Comparison of ENCODE assay signal across 21 cellular contexts in genomic region chr6:169829786-169830185, GRCh38.
DNase-seq lines count a peak whose midpoint lies in the region; ATAC-seq, FAIRE-seq and TF ChIP-seq lines count a peak whose summit lies in the region.
"Had no signal": no experiment of that assay in that cellular context is flagged by ENCODE, and none has a peak within 500 bp of the region (broad histone marks: within the 10 kb centered on the region; RNA-seq: fewer than 3 reads in every experiment).

No MANE protein-coding gene starts in this region.

- H3K18ac ChIP-seq in H9 (ENCODE audit: insufficient read length, low read depth, low read length) = no peak overlapping the region
- no peak overlapping the region for H3K18ac ChIP-seq in H1 (ENCODE audit: extremely low read depth, low read length)

- H3K27ac Mint-ChIP-seq in H9 = no peak overlapping the region
- no peak overlapping the region for H3K27ac Mint-ChIP-seq in activated T-helper 1 cell treated with anti-CD3 and anti-CD28 coated beads, Interleukin-12 subunit alpha, Interleukin-12 subunit beta, Interleukin-2, Interleukin-4 antibody, amounts not matched to agents 30 ng/mL and 10 ng/mL and 1 ng/mL, durations not matched to agents 14 hours and 24 hours and 36 hours
- H3K27ac Mint-ChIP-seq: CD4-positive, CD25-positive, alpha-beta regulatory T cell had no signal

- H3K4me3 Mint-ChIP-seq in H9 = no peak overlapping the region; a peak in 1 of 5 replicates
- H3K4me3 Mint-ChIP-seq in activated T-helper 1 cell treated with anti-CD3 and anti-CD28 coated beads, Interleukin-12 subunit alpha, Interleukin-12 subunit beta, Interleukin-2, Interleukin-4 antibody, amounts not matched to agents 30 ng/mL and 10 ng/mL and 1 ng/mL, durations not matched to agents 14 hours and 24 hours and 36 hours = no peak overlapping the region
- H3K4me3 Mint-ChIP-seq: CD4-positive, CD25-positive, alpha-beta regulatory T cell had no signal

- peaks cover 4 to 22% (median 13%) of the 10 kb centered on the region in 3 experiments; a peak in 6 of 7 replicates for H3K36me3 Mint-ChIP-seq in H9 (ENCODE audit: insufficient read depth in 1 of 3, low read depth in 3 of 3)
- H3K36me3 Mint-ChIP-seq in activated T-helper 1 cell treated with anti-CD3 and anti-CD28 coated beads, Interleukin-12 subunit alpha, Interleukin-12 subunit beta, Interleukin-2, Interleukin-4 antibody, amounts not matched to agents 30 ng/mL and 10 ng/mL and 1 ng/mL, durations not matched to agents 14 hours and 24 hours and 36 hours (ENCODE audit: low read depth) = no peaks in the 10 kb centered on the region
- H3K36me3 Mint-ChIP-seq: CD4-positive, CD25-positive, alpha-beta regulatory T cell had no signal

- POLR2A ChIA-PET in H1 (lab: Charles Lee; ENCODE audit: partially characterized antibody) = no interaction called here

- H2AFZ ChIP-seq in H9 (ENCODE audit: low read length) (no peak overlapping the region), H1 (ENCODE audit: low read length) (no peak overlapping the region)

- H3K23me2 ChIP-seq in H9 (ENCODE audit: insufficient read length, low read depth, low read length, poor library complexity, severe bottlenecking) = no peaks in the 10 kb centered on the region
- no peaks in the 10 kb centered on the region for H3K23me2 ChIP-seq in H1 (ENCODE audit: low read depth, low read length)

- intact Hi-C loops in posterior vena cava (cut with DNase I) = no loop called here
- intact Hi-C loops in activated T-helper 1 cell treated with anti-CD3 and anti-CD28 coated beads, Interleukin-12 subunit alpha, Interleukin-12 subunit beta, Interleukin-2, Interleukin-4 antibody, amounts not matched to agents 30 ng/mL and 10 ng/mL and 1 ng/mL, durations not matched to agents 14 hours and 24 hours and 36 hours (cut with micrococcal nuclease) = no loop called here

- H2BK120ac ChIP-seq in H9 (ENCODE audit: low read depth, low read length, poor library complexity, severe bottlenecking) (no peak overlapping the region), H1 (replicated peaks; ENCODE audit: low read depth, low read length) (no peak overlapping the region)

- CTCF ChIA-PET in H1 (lab: Charles Lee; ENCODE audit: partially characterized antibody) = interaction anchor here (0.7 to 6.5 kb wide), 7 partner anchors 17 to 97 kb away, joined by 3 to 85 read pairs (median 5); no protein-coding TSS in a partner anchor

- no peaks in the 10 kb centered on the region for H3K36me3 ChIP-seq in H1 (ENCODE audit: control insufficient read depth in 2 of 4, insufficient read depth in 4 of 4, low read length in 3 of 4)

- DNase-seq in 8988T = peak; percentile 3
- peak; percentile 27 for DNase-seq in H9
- DNase-seq in H1 (ENCODE audit: low read depth in 1 of 2, low spot score in 2 of 2) = peak in 1 of 2 experiments; percentile 41
- DNase-seq in posterior vena cava (ENCODE audit: low spot score) = peak; percentile 36
- DNase-seq in activated T-helper 1 cell treated with anti-CD3 and anti-CD28 coated beads, Interleukin-12 subunit alpha, Interleukin-12 subunit beta, Interleukin-2, Interleukin-4 antibody, amounts not matched to agents 30 ng/mL and 10 ng/mL and 1 ng/mL, durations not matched to agents 14 hours and 24 hours and 36 hours (ENCODE audit: low spot score) = no peak
- DNase-seq in GDM1 (lab: John Stamatoyannopoulos, UW) = no peak
- DNase-seq: ACHN; CD4-positive, CD25-positive, alpha-beta regulatory T cell; DND-41; GF-D8; NCI-H1048; NCI-H1436 treated with DMSO at 0.1 percent for 48 hours; NCI-H2227 treated with DMSO at 0.1 percent for 48 hours; NCI-H524 treated with DMSO at 0.1 percent for 48 hours; SIG-M5 had no signal

- H2BK12ac ChIP-seq in H9 (ENCODE audit: insufficient read length, low read depth, low read length) (no peak overlapping the region), H1 (ENCODE audit: low read depth, low read length) (0 out of 2 replicates have a peak overlapping the region, but pooled peaks have one; percentile 17)

- H4K5ac ChIP-seq in H9 (ENCODE audit: insufficient read length, low read depth, low read length) (no peak overlapping the region), H1 (ENCODE audit: insufficient read length, low read depth, low read length) (no peak overlapping the region)

- peaks cover 2% of the 10 kb centered on the region; the same call in 1 of the 2 replicates for H3K27me3 ChIP-seq in H9 (ENCODE audit: insufficient read depth, low read length)
- H3K27me3 ChIP-seq in H1 (replicated peaks in 1 of 4; ENCODE audit: control insufficient read depth in 3 of 4, extremely low read depth in 1 of 4, insufficient read depth in 3 of 4, low read length in 3 of 4) = peaks cover 0 to 6% (median 0%) of the 10 kb centered on the region in 4 experiments; a peak in 2 of 7 replicates

- H3K4me1 ChIP-seq in H9 (ENCODE audit: insufficient read depth, low read length) (peaks cover 7% of the 10 kb centered on the region; the same call in 1 of the 2 replicates), H1 (replicated peaks in 1 of 4; ENCODE audit: control insufficient read depth in 3 of 4, insufficient read depth in 4 of 4, low read length in 3 of 4) (peaks cover 0 to 17% (median 4%) of the 10 kb centered on the region in 4 experiments; a peak in 6 of 7 replicates)

- no peaks in the 10 kb centered on the region for H3K79me1 ChIP-seq in H9 (ENCODE audit: insufficient read depth, low read depth, low read length, poor library complexity, severe bottlenecking)
- no peaks in the 10 kb centered on the region for H3K79me1 ChIP-seq in H1 (ENCODE audit: low read depth, low read length)

- H2BK20ac ChIP-seq in H9 (ENCODE audit: low read depth, low read length, poor library complexity, severe bottlenecking) = no peak overlapping the region
- peak overlapping the region; percentile 61; the same call in 1 of the 2 replicates for H2BK20ac ChIP-seq in H1 (ENCODE audit: low read length)

- no peak overlapping the region for H4K91ac ChIP-seq in H9 (ENCODE audit: insufficient read length, low read depth, low read length)
- H4K91ac ChIP-seq in H1 (replicated peaks; ENCODE audit: insufficient read length, low read length) = peak overlapping the region; percentile 29

- no peak overlapping the region for H3K9ac ChIP-seq in H9 (ENCODE audit: extremely low read depth, insufficient read length, low read length)
- H3K9ac ChIP-seq in H1 (replicated peaks in 1 of 4; ENCODE audit: extremely low read depth in 1 of 4, low read depth in 3 of 4, low read length in 3 of 4) = no peak overlapping the region

- no peak for TF ChIP-seq RAD21 in H1 (IDR thresholded peaks at IDR 0.05 in 1 of 2, conservative IDR thresholded peaks at IDR 0.05 in 1 of 2; ENCODE audit: low read depth in 2 of 2, low read length in 2 of 2)

- H3T11ph ChIP-seq in H9 (ENCODE audit: low read length) = no peak overlapping the region

- no peak for TF ChIP-seq POLR2A in H1 (IDR thresholded peaks at IDR 0.05; ENCODE audit: control extremely low read depth in 1 of 2, low read depth in 2 of 2, low read length in 2 of 2)

- H3K27me3 Mint-ChIP-seq in H9 (ENCODE audit: low read depth) = peaks cover 33% of the 10 kb centered on the region
- H3K27me3 Mint-ChIP-seq in activated T-helper 1 cell treated with anti-CD3 and anti-CD28 coated beads, Interleukin-12 subunit alpha, Interleukin-12 subunit beta, Interleukin-2, Interleukin-4 antibody, amounts not matched to agents 30 ng/mL and 10 ng/mL and 1 ng/mL, durations not matched to agents 14 hours and 24 hours and 36 hours (ENCODE audit: insufficient read depth) = no peaks in the 10 kb centered on the region

- no peak for TF ChIP-seq CTCF in H9 (conservative IDR thresholded peaks at IDR 0.05)
- no peak for TF ChIP-seq CTCF in H1 (IDR thresholded peaks at IDR 0.05; ENCODE audit: control extremely low read depth in 1 of 3, insufficient read depth in 1 of 3, low read depth in 1 of 3, low read length in 3 of 3)

- H3K9me3 ChIP-seq in H9 (ENCODE audit: control insufficient read depth, low read depth, low read length) (no peaks in the 10 kb centered on the region), H1 (ENCODE audit: insufficient read depth in 2 of 2, low read depth in 1 of 2, low read length in 1 of 2) (peaks cover 11 to 13% of the 10 kb centered on the region in 2 experiments; a peak in 3 of 4 replicates)

- ATAC-seq in GM18858 (IDR thresholded peaks at IDR 0.05; ENCODE audit: unreplicated experiment) (no peak), HG03025 (IDR thresholded peaks at IDR 0.05; ENCODE audit: low FRiP score, unreplicated experiment) (no peak)
- ATAC-seq: HCT116, Panc1 had no signal

- H2AK5ac ChIP-seq in H9 (ENCODE audit: insufficient read length, low read length) (no peak overlapping the region), H1 (ENCODE audit: low read depth, low read length) (no peak overlapping the region)

- FAIRE-seq in H1 (lab: Jason Lieb, UNC) = no peak
- FAIRE-seq: GM12891, GM18507 had no signal

- WGBS in H9 (ENCODE audit: extremely low coverage, insufficient read length, low lambda C conversion rate) = no CpG with 5 or more reads among the region's 4 CpGs
- WGBS in H1 (ENCODE audit: extremely low coverage in 1 of 2, insufficient coverage in 1 of 2, insufficient read length in 1 of 2, insufficient replicate concordance in 2 of 2, low coverage in 1 of 2, low lambda C conversion rate in 2 of 2, missing lambda C conversion rate in 1 of 2), 2 experiments = 76% methylated on average over 4 of the region's 4 CpGs; no CpG with 5 or more reads in 1 of the 2 experiments

- peaks cover 18 to 19% of the 10 kb centered on the region in 2 experiments for H3K9me3 Mint-ChIP-seq in H9
- H3K9me3 Mint-ChIP-seq in activated T-helper 1 cell treated with anti-CD3 and anti-CD28 coated beads, Interleukin-12 subunit alpha, Interleukin-12 subunit beta, Interleukin-2, Interleukin-4 antibody, amounts not matched to agents 30 ng/mL and 10 ng/mL and 1 ng/mL, durations not matched to agents 14 hours and 24 hours and 36 hours = no peaks in the 10 kb centered on the region

- H3K4me1 Mint-ChIP-seq in H9 = peaks cover 51 to 58% of the 10 kb centered on the region in 2 experiments
- H3K4me1 Mint-ChIP-seq in activated T-helper 1 cell treated with anti-CD3 and anti-CD28 coated beads, Interleukin-12 subunit alpha, Interleukin-12 subunit beta, Interleukin-2, Interleukin-4 antibody, amounts not matched to agents 30 ng/mL and 10 ng/mL and 1 ng/mL, durations not matched to agents 14 hours and 24 hours and 36 hours (ENCODE audit: low read depth) = peaks cover 5% of the 10 kb centered on the region

- H4K20me1 ChIP-seq in H9 (ENCODE audit: control insufficient read depth, insufficient read depth, insufficient read length) (no peaks in the 10 kb centered on the region), H1 (replicated peaks in 1 of 2; ENCODE audit: control insufficient read depth in 1 of 2, insufficient read depth in 2 of 2, low read length in 2 of 2) (no peaks in the 10 kb centered on the region)

- H3K27ac ChIP-seq in H9 (ENCODE audit: insufficient read length, low read depth, low read length) (no peak overlapping the region), H1 (ENCODE audit: low read depth, low read length) (no peak overlapping the region)

- no peak overlapping the region for H3K4me2 ChIP-seq in H9 (ENCODE audit: insufficient read depth, insufficient read length, low read length)
- H3K4me2 ChIP-seq in H1 (ENCODE audit: insufficient read depth in 1 of 2, low read depth in 2 of 2, low read length in 2 of 2) = no peak overlapping the region

- H2BK15ac ChIP-seq in H9 (ENCODE audit: low read depth, low read length) (no peak overlapping the region), H1 (ENCODE audit: low read length) (peak overlapping the region; percentile 61; the same call in 1 of the 2 replicates)

- no peak for TF ChIP-seq EP300 in H1 (IDR thresholded peaks at IDR 0.05; ENCODE audit: borderline replicate concordance in 1 of 2, low read depth in 2 of 2, low read length in 2 of 2)

- H3K79me2 ChIP-seq in H9 (ENCODE audit: insufficient read depth, low read length) (no peaks in the 10 kb centered on the region), H1 (ENCODE audit: control insufficient read depth in 1 of 2, insufficient read depth in 2 of 2, low read length in 2 of 2) (no peaks in the 10 kb centered on the region)

- no peak overlapping the region for H3K4me3 ChIP-seq in H1 (ENCODE audit: extremely low read depth in 1 of 4, insufficient read depth in 2 of 4, low read depth in 3 of 4, low read length in 4 of 4)

- no peak overlapping the region for H4K8ac ChIP-seq in H9 (replicated peaks; ENCODE audit: insufficient read length, low read depth, low read length)
- H4K8ac ChIP-seq in H1 (ENCODE audit: extremely low read depth, insufficient read depth, low read length) = 0 out of 2 replicates have a peak overlapping the region, but pooled peaks have one; percentile 40

- H3K14ac ChIP-seq in H9 (ENCODE audit: insufficient read depth, low read length) (no peak overlapping the region), H1 (ENCODE audit: insufficient read length) (no peak overlapping the region)

- no peak overlapping the region for H3K4ac ChIP-seq in H9 (ENCODE audit: low read depth, low read length)
- H3K4ac ChIP-seq in H1 (replicated peaks; ENCODE audit: insufficient read length, low read depth, low read length) = no peak overlapping the region

- H3K56ac ChIP-seq in H9 (ENCODE audit: insufficient read length, low read depth, low read length) = no peak overlapping the region
- H3K56ac ChIP-seq in H1 (replicated peaks; ENCODE audit: insufficient read length, low read depth, low read length) = no peak overlapping the region

- H3K23ac ChIP-seq in H9 (ENCODE audit: insufficient read length, low read depth, low read length) = no peak overlapping the region
- no peak overlapping the region for H3K23ac ChIP-seq in H1 (ENCODE audit: insufficient read length)

- H2BK5ac ChIP-seq in H9 (ENCODE audit: insufficient read length, low read length) (no peak overlapping the region), H1 (ENCODE audit: low read depth, low read length) (no peak overlapping the region)

Comparison
In these comparisons a context has a peak if more than half of its experiments do, and no peak if none do; other contexts are left out.
1. DNase-seq: peak in 8988T (single experiment), H9 (single experiment) and posterior vena cava (single experiment); none in activated T-helper 1 cell treated with anti-CD3 and anti-CD28 coated beads, Interleukin-12 subunit alpha, Interleukin-12 subunit beta, Interleukin-2, Interleukin-4 antibody, amounts not matched to agents 30 ng/mL and 10 ng/mL and 1 ng/mL, durations not matched to agents 14 hours and 24 hours and 36 hours (single experiment) and GDM1 (single experiment).